7 cellular contexts compared by ENCODE assay signal in genomic region chr22:48497743-48498520, GRCh38.
DNase-seq lines count a peak whose midpoint lies in the region; ATAC-seq, FAIRE-seq and TF ChIP-seq lines count a peak whose summit lies in the region.
"Not testable (repeated sequence)": the region's sequence is repeated elsewhere in the genome, so short reads cannot be mapped to it uniquely, and the experiment has no call there.

No MANE protein-coding gene starts in this region.

- CTCF ChIA-PET in activated CD4-positive, alpha-beta T cell treated with anti-CD3 and anti-CD28 coated beads for 36 hours (lab: Charles Lee), result not testable (repeated sequence)

- H3K23ac ChIP-seq in mesendoderm (ENCODE audit: low read length), result not testable (repeated sequence)

- not testable (repeated sequence) for H3K56ac ChIP-seq in mesendoderm (ENCODE audit: low read length)

- H3K9ac ChIP-seq in endodermal cell (ENCODE audit: extremely low read depth, low read length, poor library complexity, severe bottlenecking); mesendoderm (ENCODE audit: low read length): not testable (repeated sequence)

- not testable (repeated sequence) for H2BK5ac ChIP-seq in mesendoderm (ENCODE audit: low read length)

- not testable (repeated sequence) for H3K27me3 ChIP-seq in H7 (ENCODE audit: control insufficient read depth, insufficient read depth, low read length); endodermal cell (ENCODE audit: control insufficient read depth, insufficient read depth, low read length, poor library complexity, severe bottlenecking); mesendoderm (ENCODE audit: insufficient read depth, low read length, poor library complexity)

- not testable (repeated sequence) for H3K9me3 Mint-ChIP-seq in CD14-positive monocyte; activated CD4-positive, alpha-beta T cell treated with anti-CD3 and anti-CD28 coated beads for 36 hours (ENCODE audit: low read depth); endodermal cell

- not testable (repeated sequence) for H3K4me2 ChIP-seq in mesendoderm (ENCODE audit: low read length)

- H3K4me3 ChIP-seq in H7 (ENCODE audit: insufficient read depth, low read depth, low read length); endodermal cell (ENCODE audit: low read length); mesendoderm (ENCODE audit: low read length): not testable (repeated sequence)

- H2AK5ac ChIP-seq in mesendoderm (ENCODE audit: low read length), result not testable (repeated sequence)

- DNase-seq in CD14-positive monocyte (ENCODE audit: low spot score) (peak; percentile 19), H7 (peak; percentile 80), NAMALWA (ENCODE audit: low spot score) (peak; percentile 47), endodermal cell (peak; percentile 80), mesendoderm (peak; percentile 71)
- peak; percentile 16 for DNase-seq in activated CD4-positive, alpha-beta T cell treated with anti-CD3 and anti-CD28 coated beads for 36 hours
- DNase-seq in urothelium cell line (ENCODE audit: low spot score), result not testable (repeated sequence)

- not testable (repeated sequence) for ATAC-seq in activated CD4-positive, alpha-beta T cell treated with anti-CD3 and anti-CD28 coated beads for 36 hours

- peaks cover 21% of the 10 kb centered on the region for H3K79me2 ChIP-seq in mesendoderm (ENCODE audit: control insufficient read depth, insufficient read depth, low read length)

- H4K8ac ChIP-seq in mesendoderm (ENCODE audit: low read depth, low read length), result not testable (repeated sequence)

- FAIRE-seq in urothelium cell line (lab: Jason Lieb, UNC), result peak; percentile 92

- TF ChIP-seq CTCF in CD14-positive monocyte (IDR thresholded peaks at IDR 0.05); endodermal cell (conservative IDR thresholded peaks at IDR 0.05): not testable (repeated sequence)

- H3K36me3 Mint-ChIP-seq in CD14-positive monocyte; activated CD4-positive, alpha-beta T cell treated with anti-CD3 and anti-CD28 coated beads for 36 hours (ENCODE audit: low read depth); endodermal cell (ENCODE audit: low read depth): not testable (repeated sequence)

- POLR2A ChIA-PET in activated CD4-positive, alpha-beta T cell treated with anti-CD3 and anti-CD28 coated beads for 36 hours (lab: Charles Lee), result not testable (repeated sequence)

- not testable (repeated sequence) for H3K18ac ChIP-seq in mesendoderm (ENCODE audit: low read length)

- peaks cover 11 to 26% (median 14%) of the 10 kb centered on the region in 3 donors for H3K27me3 Mint-ChIP-seq in CD14-positive monocyte (ENCODE audit: low read depth in 3 of 3)
- H3K27me3 Mint-ChIP-seq in activated CD4-positive, alpha-beta T cell treated with anti-CD3 and anti-CD28 coated beads for 36 hours, result peaks cover 15% of the 10 kb centered on the region
- not testable (repeated sequence) for H3K27me3 Mint-ChIP-seq in endodermal cell (ENCODE audit: insufficient read depth)

- peaks cover 14% of the 10 kb centered on the region for H3K79me1 ChIP-seq in mesendoderm (ENCODE audit: low read length)

- H3K36me3 ChIP-seq in H7 (replicated peaks; ENCODE audit: control insufficient read depth, insufficient read depth, low read length); endodermal cell (ENCODE audit: control insufficient read depth, insufficient read depth, low read length); mesendoderm (ENCODE audit: control insufficient read depth, insufficient read depth, low read length): not testable (repeated sequence)

- H3K4me3 Mint-ChIP-seq in CD14-positive monocyte; activated CD4-positive, alpha-beta T cell treated with anti-CD3 and anti-CD28 coated beads for 36 hours; endodermal cell: not testable (repeated sequence)

- intact Hi-C loops in CD14-positive monocyte (cut with micrococcal nuclease); activated CD4-positive, alpha-beta T cell treated with anti-CD3 and anti-CD28 coated beads for 36 hours (cut with DNase I, micrococcal nuclease): not testable (repeated sequence)

- WGBS in endodermal cell (ENCODE audit: insufficient coverage in 1 of 2, insufficient read length in 1 of 2), 2 experiments, result 89 to 92% methylated on average over 1 to 3 of the region's 16 CpGs
- WGBS in mesendoderm (ENCODE audit: extremely low coverage, insufficient coverage, low lambda C conversion rate), result no CpG with 5 or more reads among the region's 16 CpGs

- H3K4ac ChIP-seq in mesendoderm (ENCODE audit: low read depth, low read length), result not testable (repeated sequence)

- not testable (repeated sequence) for H3K27ac ChIP-seq in endodermal cell (ENCODE audit: low read depth, low read length); mesendoderm (ENCODE audit: low read depth, low read length)

- not testable (repeated sequence) for H3K4me1 Mint-ChIP-seq in CD14-positive monocyte; activated CD4-positive, alpha-beta T cell treated with anti-CD3 and anti-CD28 coated beads for 36 hours
- peaks cover 42% of the 10 kb centered on the region for H3K4me1 Mint-ChIP-seq in endodermal cell

- not testable (repeated sequence) for H3K27ac Mint-ChIP-seq in CD14-positive monocyte; activated CD4-positive, alpha-beta T cell treated with anti-CD3 and anti-CD28 coated beads for 36 hours; endodermal cell

- H3K9me3 ChIP-seq in endodermal cell (ENCODE audit: control insufficient read depth, low read length), result not testable (repeated sequence)

- H2BK15ac ChIP-seq in mesendoderm (replicated peaks; ENCODE audit: low read depth), result not testable (repeated sequence)

- not testable (repeated sequence) for H4K5ac ChIP-seq in mesendoderm (ENCODE audit: low read length)

- H2BK120ac ChIP-seq in mesendoderm (ENCODE audit: low read depth, low read length), result not testable (repeated sequence)

- H3K4me1 ChIP-seq in endodermal cell (ENCODE audit: control insufficient read depth, insufficient read depth, low read length) (peaks cover 27% of the 10 kb centered on the region), mesendoderm (ENCODE audit: control insufficient read depth, low read depth, low read length) (peaks cover 17% of the 10 kb centered on the region)
